ENCODE assay signal across 8 cellular contexts in the genomic region with DNA sequence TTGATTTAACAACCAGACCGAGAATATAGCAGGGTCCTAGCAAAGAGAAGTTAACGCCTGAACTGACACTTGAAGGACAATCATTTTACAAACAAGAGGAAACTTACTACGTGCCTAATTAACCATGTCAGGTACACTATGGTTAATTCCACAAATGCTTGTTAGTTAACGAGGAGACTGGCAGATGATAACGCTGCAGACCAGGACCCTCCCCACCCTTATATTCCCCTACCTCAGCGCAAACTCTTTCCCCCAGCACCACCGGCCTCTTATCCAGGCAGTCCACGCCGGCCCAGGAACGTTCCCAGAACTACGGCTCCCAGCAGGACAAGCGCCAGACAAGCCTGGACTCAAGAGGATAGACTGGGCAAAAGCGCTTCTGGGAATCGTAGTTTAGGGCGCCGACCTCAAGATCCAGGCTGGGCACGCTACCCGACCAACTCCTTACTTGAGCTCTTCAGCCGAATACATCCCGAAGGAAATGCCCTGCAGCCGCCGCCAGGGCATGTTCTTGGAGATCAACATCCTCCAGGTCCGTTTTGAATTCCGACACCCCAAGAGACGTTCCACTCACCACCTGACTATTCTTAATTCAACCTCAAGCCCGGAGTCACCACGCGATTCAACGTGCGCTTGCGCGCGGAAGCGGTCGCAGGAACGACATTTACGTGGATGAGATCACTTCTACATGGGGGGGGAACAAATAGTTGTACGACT. TPM values are rescaled to one million over a fixed set of nuclear protein-coding genes. Genes with fewer than 3 reads are reported as not detected.
DNase-seq lines count a peak whose midpoint lies in the region; ATAC-seq and TF ChIP-seq lines count a peak whose summit lies in the region.

Gene POLR1A, minus strand, starts transcription at position 635 of the 717 bp plus-strand sequence. Its CDS starts 110 bp downstream, at position 525.

- H3K27ac ChIP-seq in adrenal gland (peak within 1 kb of the TSS; percentile 46 to 90 (median 64)), heart right ventricle (peak within 1 kb of the TSS; percentile 33 to 86 (median 82))

- intact Hi-C loops in adrenal gland (cut with DNase I) (no loop called here), heart right ventricle (cut with DNase I) (no loop called here), posterior cingulate gyrus (cut with DNase I) (loop anchor here (10.0 kb wide), 2 partner anchors 89 to 471 kb away; partner anchors contain the start of genes IMMT and MRPL35)

- TF ChIP-seq CTCF in GM12873 (IDR thresholded peaks at IDR 0.05; ENCODE audit: insufficient read depth, low read depth, low read length, missing control alignments) = peak; percentile 15
- peak in 1 of 6 experiments; percentile 32 for TF ChIP-seq CTCF in adrenal gland (IDR thresholded peaks at IDR 0.05)
- TF ChIP-seq CTCF in heart right ventricle (IDR thresholded peaks at IDR 0.05) = peak in 2 of 9 donors; percentile 7 to 8
- TF ChIP-seq CTCF in type B pancreatic cell (conservative IDR thresholded peaks at IDR 0.05) = peak; percentile 39

- H3K9me3 ChIP-seq in adrenal gland (replicated peaks in 1 of 3) (no peaks in the 10 kb centered on the region), heart right ventricle (no peaks in the 10 kb centered on the region)

- peaks cover 28% of the 10 kb centered on the region for H3K36me3 Mint-ChIP-seq in type B pancreatic cell

- H3K4me1 Mint-ChIP-seq in type B pancreatic cell (ENCODE audit: unreplicated experiment) = peaks cover 26% of the 10 kb centered on the region

- no peaks in the 10 kb centered on the region for H3K9me3 Mint-ChIP-seq in type B pancreatic cell

- H3K4me1 ChIP-seq in adrenal gland (replicated peaks in 1 of 2) (peaks cover 15 to 33% of the 10 kb centered on the region in 2 donors), heart right ventricle (peaks cover 0 to 42% (median 35%) of the 10 kb centered on the region in 9 donors)

- WGBS in adrenal gland, 4 donors = 0% methylated on average over 34 to 38 of the region's 38 CpGs
- 0 to 1% methylated on average over 38 of the region's 38 CpGs for WGBS in heart right ventricle, 2 donors

- no peaks in the 10 kb centered on the region for H3K27me3 ChIP-seq in adrenal gland
- H3K27me3 ChIP-seq in heart right ventricle = no peaks in the 10 kb centered on the region

- H3K4me3 ChIP-seq in adrenal gland (peak within 1 kb of the TSS; percentile 49 to 98 (median 90)), heart right ventricle (peak within 1 kb of the TSS; percentile 66 to 97 (median 84))

- no peak for TF ChIP-seq POLR2A in adrenal gland (IDR thresholded peaks at IDR 0.05)

- H3K4me3 Mint-ChIP-seq in type B pancreatic cell = peak within 1 kb of the TSS; percentile 98

- H3K27ac Mint-ChIP-seq in type B pancreatic cell = peak within 1 kb of the TSS; percentile 98

- no peaks in the 10 kb centered on the region for H3K27me3 Mint-ChIP-seq in type B pancreatic cell

- peak; percentile 71 for ATAC-seq in HG02840 (IDR thresholded peaks at IDR 0.05; ENCODE audit: low FRiP score, unreplicated experiment)
- peak; percentile 95 to 98 (median 96) for ATAC-seq in heart right ventricle

- DNase-seq in NCI-H1436 (lab: John Stamatoyannopoulos, UW) (peak; percentile 83), T-helper 1 cell (peak; percentile 62 to 92 (median 71)), adrenal gland (peak; percentile 86 to 97 (median 93)), heart right ventricle (peak; percentile 83 to 92), posterior cingulate gyrus (peak; percentile 86 to 99 (median 90)), type B pancreatic cell (ENCODE audit: extremely low spot score, unreplicated experiment) (peak; percentile 81)

- H3K36me3 ChIP-seq in adrenal gland (replicated peaks in 1 of 2) (peaks cover 0 to 17% of the 10 kb centered on the region in 2 donors), heart right ventricle (peaks cover 0 to 48% (median 12%) of the 10 kb centered on the region in 9 donors)

RNA-seq across cellular contexts. Expression of gene POLR1A, which starts in this region (rescaled TPM):
- total RNA-seq in adrenal gland = 10 to 100 TPM; 11.8 to 50.1 (median 29.4) TPM
- polyA plus RNA-seq in adrenal gland = 10 to 100 TPM in 1 of 3 donors, 1 to 10 TPM in 2; 4.6 to 15.4 (median 6.8) TPM
- total RNA-seq in heart right ventricle = 10 to 100 TPM; 15.4 to 25.8 (median 21.9) TPM
- 1 to 10 TPM; 3.9 to 4.0 TPM for polyA plus RNA-seq in heart right ventricle
- 54.9 and 57.6 TPM in 2 replicates for total RNA-seq in type B pancreatic cell (ENCODE audit: low replicate concordance)

Comparison
In these comparisons a context has a peak if more than half of its experiments do, and no peak if none do; other contexts are left out.
1. Peak in every context shown above with its lines: DNase-seq, ATAC-seq, H3K4me3 ChIP-seq and H3K27ac ChIP-seq.